11 cellular contexts compared by ENCODE assay signal in genomic region chr20:39960522-39961420, GRCh38.
A peak's percentile ranks its signal among the peaks of the same experiment; 100 is the strongest.
DNase-seq lines count a peak whose midpoint lies in the region; ATAC-seq and TF ChIP-seq lines count a peak whose summit lies in the region.
"Had no signal": no experiment of that assay in that cellular context is flagged by ENCODE, and none has a peak within 500 bp of the region (broad histone marks: within the 10 kb centered on the region; RNA-seq: fewer than 3 reads in every experiment).

No MANE protein-coding gene starts in this region.

- H3K23ac ChIP-seq in mesendoderm (ENCODE audit: low read length) = no peak overlapping the region

- H3K4me2 ChIP-seq in mesendoderm (ENCODE audit: low read length) = no peak overlapping the region

- H3K27me3 ChIP-seq in mesendoderm (ENCODE audit: insufficient read depth, low read length, poor library complexity) (no peaks in the 10 kb centered on the region), stomach (no peaks in the 10 kb centered on the region)

- H3K4me1 ChIP-seq in mesendoderm (ENCODE audit: control insufficient read depth, low read depth, low read length) = peaks cover 6% of the 10 kb centered on the region
- H3K4me1 ChIP-seq in stomach = peaks cover 0 to 16% (median 11%) of the 10 kb centered on the region in 4 donors

- H4K8ac ChIP-seq in mesendoderm (ENCODE audit: low read depth, low read length) = no peak overlapping the region

- no peaks in the 10 kb centered on the region for H3K36me3 ChIP-seq in mesendoderm (ENCODE audit: control insufficient read depth, insufficient read depth, low read length)
- H3K36me3 ChIP-seq in stomach = no peaks in the 10 kb centered on the region
- H3K36me3 ChIP-seq: thoracic aorta had no signal

- no peaks in the 10 kb centered on the region for H3K79me1 ChIP-seq in mesendoderm (ENCODE audit: low read length)

- no peaks in the 10 kb centered on the region for H3K79me2 ChIP-seq in mesendoderm (ENCODE audit: control insufficient read depth, insufficient read depth, low read length)

- no peak overlapping the region for H2AK5ac ChIP-seq in mesendoderm (ENCODE audit: low read length)

- H4K5ac ChIP-seq in mesendoderm (ENCODE audit: low read length) = no peak overlapping the region

- H3K9ac ChIP-seq in mesendoderm (ENCODE audit: low read length) = no peak overlapping the region

- intact Hi-C loops in stomach (cut with DNase I; ENCODE audit: low total_unique reads) = no loop called here

- no peak overlapping the region for H2BK120ac ChIP-seq in mesendoderm (ENCODE audit: low read depth, low read length)

- no CpG with 5 or more reads among the region's 7 CpGs for WGBS in mesendoderm (ENCODE audit: extremely low coverage, insufficient coverage, low lambda C conversion rate)
- WGBS in stomach, 5 donors = 25 to 46% (median 40%) methylated on average over 7 of the region's 7 CpGs

- H2BK5ac ChIP-seq in mesendoderm (ENCODE audit: low read length) = no peak overlapping the region

- no peak overlapping the region for H2BK15ac ChIP-seq in mesendoderm (replicated peaks; ENCODE audit: low read depth)

- no peak overlapping the region for H3K4me3 ChIP-seq in mesendoderm (ENCODE audit: low read length)
- H3K4me3 ChIP-seq in stomach = no peak overlapping the region
- H3K4me3 ChIP-seq: thoracic aorta had no signal

- H3K4ac ChIP-seq in mesendoderm (ENCODE audit: low read depth, low read length) = no peak overlapping the region

- TF ChIP-seq CTCF in stomach (IDR thresholded peaks at IDR 0.05) = peak in 1 of 7 experiments; percentile 13

- peak; percentile 72 for ATAC-seq in HG02798 (IDR thresholded peaks at IDR 0.05; ENCODE audit: poor library complexity, unreplicated experiment)
- no peak for ATAC-seq in HG03139 (IDR thresholded peaks at IDR 0.05; ENCODE audit: unreplicated experiment)
- ATAC-seq: T-helper 17 cell had no signal

- H3K9me3 ChIP-seq in stomach = no peaks in the 10 kb centered on the region
- H3K9me3 ChIP-seq: thoracic aorta had no signal

- H3K56ac ChIP-seq in mesendoderm (ENCODE audit: low read length) = no peak overlapping the region

- DNase-seq in DMS 273 (lab: John Stamatoyannopoulos, UW; ENCODE audit: unreplicated experiment) (peak; percentile 97), SHP77 treated with DMSO at 0.1 percent for 48 hours (lab: John Stamatoyannopoulos, UW) (peak; percentile 38), mesendoderm (peak; percentile 55), stomach (no peak), MV-4-11 (lab: John Stamatoyannopoulos, UW) (no peak)
- no peak for DNase-seq in activated CD8-positive, alpha-beta memory T cell treated with anti-CD3 and anti-CD28 coated beads for 24 hours
- DNase-seq: erythroblast, T-helper 17 cell had no signal

- no peak for TF ChIP-seq POLR2A in stomach (IDR thresholded peaks at IDR 0.05)

- TF ChIP-seq EP300 in stomach (IDR thresholded peaks at IDR 0.05) = no peak

- no peak overlapping the region for H3K27ac ChIP-seq in mesendoderm (ENCODE audit: low read depth, low read length)
- H3K27ac ChIP-seq in stomach = no peak overlapping the region
- H3K27ac ChIP-seq: thoracic aorta had no signal

- no peak overlapping the region for H3K18ac ChIP-seq in mesendoderm (ENCODE audit: low read length)

Comparison
In these comparisons a context has a peak if more than half of its experiments do, and no peak if none do; other contexts are left out.
1. DNase-seq: peak in DMS 273 (single experiment), SHP77 treated with DMSO at 0.1 percent for 48 hours (single experiment) and mesendoderm (single experiment); none in activated CD8-positive, alpha-beta memory T cell treated with anti-CD3 and anti-CD28 coated beads for 24 hours (single experiment), stomach (single experiment) and MV-4-11 (single experiment).